ENCODE assay signal across 1 cellular context in the genomic region with DNA sequence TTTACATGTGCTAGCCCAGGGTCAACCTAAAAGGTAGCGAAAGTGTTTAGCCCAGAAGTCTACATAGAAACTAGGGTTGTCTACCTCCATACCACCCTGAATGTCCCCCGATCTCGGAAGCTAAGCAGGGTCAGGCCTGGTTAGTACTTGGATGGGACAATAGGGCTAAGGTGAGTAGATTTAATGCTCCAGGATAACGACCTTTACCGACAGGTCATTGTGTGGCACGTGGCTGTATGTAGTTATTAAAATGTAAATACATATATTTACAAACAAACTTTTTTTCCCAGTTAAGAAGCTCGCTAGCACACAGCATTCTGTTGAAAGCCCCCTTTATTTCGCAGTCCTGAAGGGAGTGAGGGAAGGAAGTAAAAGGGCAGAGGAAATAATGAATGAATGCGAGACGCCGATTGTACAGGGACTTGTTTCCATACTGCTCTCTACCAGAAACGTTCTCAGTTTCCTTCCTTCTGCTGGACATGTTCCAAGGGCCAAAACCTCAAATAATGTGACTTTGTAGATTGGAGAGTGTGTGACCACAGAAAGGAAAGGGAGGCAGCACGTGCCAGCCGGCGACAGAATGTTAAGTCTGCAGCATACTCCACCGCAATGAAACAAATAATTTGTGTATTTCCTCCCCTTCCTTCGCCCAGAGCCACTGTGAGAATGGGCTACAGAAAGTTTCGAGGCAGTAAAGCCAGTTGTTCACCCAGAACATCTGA.
TF ChIP-seq lines count a peak whose summit lies in the region.

No MANE protein-coding gene starts in this region.

TF ChIP-seq in HepG2, 621 proteins besides CTCF, POLR2A, EP300 and RAD21 (continued from another document and continues in another):
- TF ChIP-seq, protein P1, sequence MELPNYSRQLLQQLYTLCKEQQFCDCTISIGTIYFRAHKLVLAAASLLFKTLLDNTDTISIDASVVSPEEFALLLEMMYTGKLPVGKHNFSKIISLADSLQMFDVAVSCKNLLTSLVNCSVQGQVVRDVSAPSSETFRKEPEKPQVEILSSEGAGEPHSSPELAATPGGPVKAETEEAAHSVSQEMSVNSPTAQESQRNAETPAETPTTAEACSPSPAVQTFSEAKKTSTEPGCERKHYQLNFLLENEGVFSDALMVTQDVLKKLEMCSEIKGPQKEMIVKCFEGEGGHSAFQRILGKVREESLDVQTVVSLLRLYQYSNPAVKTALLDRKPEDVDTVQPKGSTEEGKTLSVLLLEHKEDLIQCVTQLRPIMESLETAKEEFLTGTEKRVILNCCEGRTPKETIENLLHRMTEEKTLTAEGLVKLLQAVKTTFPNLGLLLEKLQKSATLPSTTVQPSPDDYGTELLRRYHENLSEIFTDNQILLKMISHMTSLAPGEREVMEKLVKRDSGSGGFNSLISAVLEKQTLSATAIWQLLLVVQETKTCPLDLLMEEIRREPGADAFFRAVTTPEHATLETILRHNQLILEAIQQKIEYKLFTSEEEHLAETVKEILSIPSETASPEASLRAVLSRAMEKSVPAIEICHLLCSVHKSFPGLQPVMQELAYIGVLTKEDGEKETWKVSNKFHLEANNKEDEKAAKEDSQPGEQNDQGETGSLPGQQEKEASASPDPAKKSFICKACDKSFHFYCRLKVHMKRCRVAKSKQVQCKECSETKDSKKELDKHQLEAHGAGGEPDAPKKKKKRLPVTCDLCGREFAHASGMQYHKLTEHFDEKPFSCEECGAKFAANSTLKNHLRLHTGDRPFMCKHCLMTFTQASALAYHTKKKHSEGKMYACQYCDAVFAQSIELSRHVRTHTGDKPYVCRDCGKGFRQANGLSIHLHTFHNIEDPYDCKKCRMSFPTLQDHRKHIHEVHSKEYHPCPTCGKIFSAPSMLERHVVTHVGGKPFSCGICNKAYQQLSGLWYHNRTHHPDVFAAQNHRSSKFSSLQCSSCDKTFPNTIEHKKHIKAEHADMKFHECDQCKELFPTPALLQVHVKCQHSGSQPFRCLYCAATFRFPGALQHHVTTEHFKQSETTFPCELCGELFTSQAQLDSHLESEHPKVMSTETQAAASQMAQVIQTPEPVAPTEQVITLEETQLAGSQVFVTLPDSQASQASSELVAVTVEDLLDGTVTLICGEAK (IDR thresholded peaks at IDR 0.05): no peak
- TF ChIP-seq, protein P1 (CRISPR knock-in tag; IDR thresholded peaks at IDR 0.05): no peak
- TF ChIP-seq NFKBIZ (CRISPR knock-in tag; IDR thresholded peaks at IDR 0.05) (no peak), HOXA3 (CRISPR knock-in tag; IDR thresholded peaks at IDR 0.05) (no peak), MXI1 (IDR thresholded peaks at IDR 0.05; ENCODE audit: borderline replicate concordance, low read depth, low read length) (no peak), YEATS4 (CRISPR knock-in tag; IDR thresholded peaks at IDR 0.05; ENCODE audit: borderline replicate concordance) (no peak), KAT7 (CRISPR knock-in tag; IDR thresholded peaks at IDR 0.05; ENCODE audit: borderline replicate concordance) (no peak), ZNF598 (CRISPR knock-in tag; IDR thresholded peaks at IDR 0.05; ENCODE audit: borderline replicate concordance) (no peak), ZNF782 (CRISPR knock-in tag; IDR thresholded peaks at IDR 0.05; ENCODE audit: borderline replicate concordance) (no peak), STAG1 (CRISPR knock-in tag; IDR thresholded peaks at IDR 0.05) (no peak), MEIS1 (CRISPR knock-in tag; IDR thresholded peaks at IDR 0.05; ENCODE audit: borderline replicate concordance) (no peak), ZNF253 (CRISPR knock-in tag; IDR thresholded peaks at IDR 0.05; ENCODE audit: borderline replicate concordance) (no peak), JARID2 (CRISPR knock-in tag; IDR thresholded peaks at IDR 0.05; ENCODE audit: insufficient replicate concordance) (no peak), FOXA3 (CRISPR knock-in tag; IDR thresholded peaks at IDR 0.05) (no peak), MIXL1 (CRISPR knock-in tag; IDR thresholded peaks at IDR 0.05) (no peak), ZNF451 (CRISPR knock-in tag; IDR thresholded peaks at IDR 0.05) (no peak), XBP1 (CRISPR knock-in tag; IDR thresholded peaks at IDR 0.05) (no peak), ZEB1 (IDR thresholded peaks at IDR 0.05; ENCODE audit: insufficient replicate concordance, low read depth) (no peak), ONECUT2 (CRISPR knock-in tag; IDR thresholded peaks at IDR 0.05) (no peak), ZFP90 (CRISPR knock-in tag; IDR thresholded peaks at IDR 0.05; ENCODE audit: borderline replicate concordance) (no peak), ZNF180 (CRISPR knock-in tag; IDR thresholded peaks at IDR 0.05; ENCODE audit: borderline replicate concordance, low read depth) (no peak), DR1 (CRISPR knock-in tag; IDR thresholded peaks at IDR 0.05) (no peak), RXRB (CRISPR knock-in tag; IDR thresholded peaks at IDR 0.05; ENCODE audit: borderline replicate concordance) (peak; percentile 55), NR2F6 (IDR thresholded peaks at IDR 0.05) (peak; percentile 53), NR2F6 (CRISPR knock-in tag; IDR thresholded peaks at IDR 0.05) (0 out of 2 replicates have a peak, but pooled peaks have one; percentile 24), ZNF124 (CRISPR knock-in tag; IDR thresholded peaks at IDR 0.05) (no peak), ZNF567 (CRISPR knock-in tag; IDR thresholded peaks at IDR 0.05; ENCODE audit: borderline replicate concordance) (no peak), HMG20B (CRISPR knock-in tag; conservative IDR thresholded peaks at IDR 0.05) (no peak), ZSCAN25 (CRISPR knock-in tag; IDR thresholded peaks at IDR 0.05) (no peak; the same call in 1 of the 2 replicates), HHEX (CRISPR knock-in tag; IDR thresholded peaks at IDR 0.05) (0 out of 2 replicates have a peak, but pooled peaks have one; percentile 40), ESRRA (CRISPR knock-in tag; IDR thresholded peaks at IDR 0.05; ENCODE audit: low read depth) (no peak), DPF2 (CRISPR knock-in tag; IDR thresholded peaks at IDR 0.05; ENCODE audit: borderline replicate concordance, low read depth) (no peak), KLF15 (CRISPR knock-in tag; IDR thresholded peaks at IDR 0.05; ENCODE audit: borderline replicate concordance) (no peak), ZNF292 (CRISPR knock-in tag; IDR thresholded peaks at IDR 0.05; ENCODE audit: borderline replicate concordance, low read depth) (no peak), ZBTB38 (CRISPR knock-in tag; IDR thresholded peaks at IDR 0.05) (no peak)
- TF ChIP-seq, protein P2, sequence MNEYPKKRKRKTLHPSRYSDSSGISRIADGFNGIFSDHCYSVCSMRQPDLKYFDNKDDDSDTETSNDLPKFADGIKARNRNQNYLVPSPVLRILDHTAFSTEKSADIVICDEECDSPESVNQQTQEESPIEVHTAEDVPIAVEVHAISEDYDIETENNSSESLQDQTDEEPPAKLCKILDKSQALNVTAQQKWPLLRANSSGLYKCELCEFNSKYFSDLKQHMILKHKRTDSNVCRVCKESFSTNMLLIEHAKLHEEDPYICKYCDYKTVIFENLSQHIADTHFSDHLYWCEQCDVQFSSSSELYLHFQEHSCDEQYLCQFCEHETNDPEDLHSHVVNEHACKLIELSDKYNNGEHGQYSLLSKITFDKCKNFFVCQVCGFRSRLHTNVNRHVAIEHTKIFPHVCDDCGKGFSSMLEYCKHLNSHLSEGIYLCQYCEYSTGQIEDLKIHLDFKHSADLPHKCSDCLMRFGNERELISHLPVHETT (CRISPR knock-in tag; conservative IDR thresholded peaks at IDR 0.05): no peak
- TF ChIP-seq, protein P3, sequence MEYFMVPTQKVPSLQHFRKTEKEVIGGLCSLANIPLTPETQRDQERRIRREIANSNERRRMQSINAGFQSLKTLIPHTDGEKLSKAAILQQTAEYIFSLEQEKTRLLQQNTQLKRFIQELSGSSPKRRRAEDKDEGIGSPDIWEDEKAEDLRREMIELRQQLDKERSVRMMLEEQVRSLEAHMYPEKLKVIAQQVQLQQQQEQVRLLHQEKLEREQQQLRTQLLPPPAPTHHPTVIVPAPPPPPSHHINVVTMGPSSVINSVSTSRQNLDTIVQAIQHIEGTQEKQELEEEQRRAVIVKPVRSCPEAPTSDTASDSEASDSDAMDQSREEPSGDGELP (IDR thresholded peaks at IDR 0.05; ENCODE audit: borderline replicate concordance, low read depth): no peak
- TF ChIP-seq, protein P4, sequence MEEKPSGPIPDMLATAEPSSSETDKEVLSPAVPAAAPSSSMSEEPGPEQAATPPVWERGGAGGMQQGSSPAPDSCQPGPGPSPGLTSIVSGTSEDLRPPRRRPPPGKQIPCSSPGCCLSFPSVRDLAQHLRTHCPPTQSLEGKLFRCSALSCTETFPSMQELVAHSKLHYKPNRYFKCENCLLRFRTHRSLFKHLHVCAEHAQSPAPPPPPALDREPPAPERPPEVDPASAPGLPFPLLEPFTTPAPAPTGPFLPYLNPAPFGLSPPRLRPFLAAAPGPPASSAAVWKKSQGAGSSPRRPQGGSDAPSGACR (CRISPR knock-in tag; IDR thresholded peaks at IDR 0.05): no peak
- TF ChIP-seq, protein P5, sequence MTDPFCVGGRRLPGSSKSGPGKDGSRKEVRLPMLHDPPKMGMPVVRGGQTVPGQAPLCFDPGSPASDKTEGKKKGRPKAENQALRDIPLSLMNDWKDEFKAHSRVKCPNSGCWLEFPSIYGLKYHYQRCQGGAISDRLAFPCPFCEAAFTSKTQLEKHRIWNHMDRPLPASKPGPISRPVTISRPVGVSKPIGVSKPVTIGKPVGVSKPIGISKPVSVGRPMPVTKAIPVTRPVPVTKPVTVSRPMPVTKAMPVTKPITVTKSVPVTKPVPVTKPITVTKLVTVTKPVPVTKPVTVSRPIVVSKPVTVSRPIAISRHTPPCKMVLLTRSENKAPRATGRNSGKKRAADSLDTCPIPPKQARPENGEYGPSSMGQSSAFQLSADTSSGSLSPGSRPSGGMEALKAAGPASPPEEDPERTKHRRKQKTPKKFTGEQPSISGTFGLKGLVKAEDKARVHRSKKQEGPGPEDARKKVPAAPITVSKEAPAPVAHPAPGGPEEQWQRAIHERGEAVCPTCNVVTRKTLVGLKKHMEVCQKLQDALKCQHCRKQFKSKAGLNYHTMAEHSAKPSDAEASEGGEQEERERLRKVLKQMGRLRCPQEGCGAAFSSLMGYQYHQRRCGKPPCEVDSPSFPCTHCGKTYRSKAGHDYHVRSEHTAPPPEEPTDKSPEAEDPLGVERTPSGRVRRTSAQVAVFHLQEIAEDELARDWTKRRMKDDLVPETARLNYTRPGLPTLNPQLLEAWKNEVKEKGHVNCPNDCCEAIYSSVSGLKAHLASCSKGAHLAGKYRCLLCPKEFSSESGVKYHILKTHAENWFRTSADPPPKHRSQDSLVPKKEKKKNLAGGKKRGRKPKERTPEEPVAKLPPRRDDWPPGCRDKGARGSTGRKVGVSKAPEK (CRISPR knock-in tag; IDR thresholded peaks at IDR 0.05; ENCODE audit: borderline replicate concordance): no peak
- TF ChIP-seq, protein P6, sequence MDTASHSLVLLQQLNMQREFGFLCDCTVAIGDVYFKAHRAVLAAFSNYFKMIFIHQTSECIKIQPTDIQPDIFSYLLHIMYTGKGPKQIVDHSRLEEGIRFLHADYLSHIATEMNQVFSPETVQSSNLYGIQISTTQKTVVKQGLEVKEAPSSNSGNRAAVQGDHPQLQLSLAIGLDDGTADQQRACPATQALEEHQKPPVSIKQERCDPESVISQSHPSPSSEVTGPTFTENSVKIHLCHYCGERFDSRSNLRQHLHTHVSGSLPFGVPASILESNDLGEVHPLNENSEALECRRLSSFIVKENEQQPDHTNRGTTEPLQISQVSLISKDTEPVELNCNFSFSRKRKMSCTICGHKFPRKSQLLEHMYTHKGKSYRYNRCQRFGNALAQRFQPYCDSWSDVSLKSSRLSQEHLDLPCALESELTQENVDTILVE (CRISPR knock-in tag; IDR thresholded peaks at IDR 0.05): no peak
- TF ChIP-seq, protein P7, sequence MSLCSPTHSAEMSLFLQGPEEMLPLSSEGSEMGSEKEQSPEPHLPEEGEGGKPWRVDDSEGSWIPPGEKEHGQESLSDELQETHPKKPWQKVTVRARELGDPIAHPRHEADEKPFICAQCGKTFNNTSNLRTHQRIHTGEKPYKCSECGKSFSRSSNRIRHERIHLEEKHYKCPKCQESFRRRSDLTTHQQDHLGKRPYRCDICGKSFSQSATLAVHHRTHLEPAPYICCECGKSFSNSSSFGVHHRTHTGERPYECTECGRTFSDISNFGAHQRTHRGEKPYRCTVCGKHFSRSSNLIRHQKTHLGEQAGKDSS (CRISPR knock-in tag; IDR thresholded peaks at IDR 0.05; ENCODE audit: borderline replicate concordance, low read depth): no peak
